Comparison of ENCODE assay signal across 8 cellular contexts in the genomic region with DNA sequence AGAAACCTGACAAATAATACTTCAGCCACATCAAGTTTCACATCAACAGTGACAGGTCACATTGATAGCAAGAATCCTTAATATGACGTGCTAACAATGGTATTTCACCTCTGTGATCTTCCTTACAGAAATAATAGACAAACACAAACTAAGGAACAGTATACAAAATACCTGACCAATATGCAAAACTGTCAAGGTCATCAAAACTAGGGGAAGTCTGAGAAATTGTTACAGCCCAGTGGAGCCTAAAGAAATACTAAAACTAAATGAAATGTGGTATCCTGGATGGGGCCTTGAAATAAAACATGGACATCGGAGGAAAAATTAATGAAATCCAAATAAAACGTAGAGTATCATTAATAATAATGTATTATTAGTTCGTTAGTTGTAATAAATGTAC.
"Had no signal": no experiment of that assay in that cellular context is flagged by ENCODE, and none has a peak within 500 bp of the region (broad histone marks: within the 10 kb centered on the region; RNA-seq: fewer than 3 reads in every experiment).

No MANE protein-coding gene starts in this region.

- H3K4me2 ChIP-seq: GM23338 had no signal

- DNase-seq: H9, HCEC 1CT, KG1 had no signal

- ATAC-seq: GM23338, K562 had no signal

- H2AFZ ChIP-seq: GM23338 had no signal

- FAIRE-seq: H1, H54, HTR-8/SVneo, K562 had no signal

- H3K4me3 ChIP-seq: GM23338, K562 had no signal
